ENCODE assay signal across 34 cellular contexts in genomic region chr13:69198706-69199105, GRCh38.
"Had no signal": no experiment of that assay in that cellular context is flagged by ENCODE, and none has a peak within 500 bp of the region (broad histone marks: within the 10 kb centered on the region; RNA-seq: fewer than 3 reads in every experiment).

No MANE protein-coding gene starts in this region.

- H3K36me3 Mint-ChIP-seq: activated CD8-positive, alpha-beta memory T cell treated with anti-CD3 and anti-CD28 coated beads, Interleukin-2, amount 10 ng/mL, durations not matched to agents 7 days and 5 days; activated naive CD8-positive, alpha-beta T cell treated with anti-CD3 and anti-CD28 coated beads for 36 hours had no signal

- H3K36me3 ChIP-seq: brain microvascular endothelial cell, Peyer's patch had no signal

- ATAC-seq: activated CD8-positive, alpha-beta memory T cell treated with anti-CD3 and anti-CD28 coated beads, Interleukin-2, amount 10 ng/mL, durations not matched to agents 7 days and 5 days; PC-3 had no signal

- H3K9me3 Mint-ChIP-seq: activated CD4-positive, alpha-beta memory T cell treated with anti-CD3 and anti-CD28 coated beads, Interleukin-2, amount 10 ng/mL, durations not matched to agents 7 days and 5 days; activated naive CD8-positive, alpha-beta T cell treated with anti-CD3 and anti-CD28 coated beads for 36 hours had no signal

- H3K27ac ChIP-seq: brain microvascular endothelial cell, Peyer's patch, SK-N-MC, VCaP had no signal

- H3K27ac Mint-ChIP-seq: activated B cell treated with CpG ODN at 0.5 μM for 24 hours; activated CD4-positive, alpha-beta memory T cell treated with anti-CD3 and anti-CD28 coated beads, Interleukin-2, amount 10 ng/mL, durations not matched to agents 7 days and 5 days; activated CD8-positive, alpha-beta memory T cell treated with anti-CD3 and anti-CD28 coated beads, Interleukin-2, amount 10 ng/mL, durations not matched to agents 7 days and 5 days; activated naive CD8-positive, alpha-beta T cell treated with anti-CD3 and anti-CD28 coated beads for 36 hours had no signal

- H3K27me3 Mint-ChIP-seq: activated B cell treated with CpG ODN at 0.5 μM for 24 hours; activated CD4-positive, alpha-beta memory T cell treated with anti-CD3 and anti-CD28 coated beads, Interleukin-2, amount 10 ng/mL, durations not matched to agents 7 days and 5 days; activated CD8-positive, alpha-beta memory T cell treated with anti-CD3 and anti-CD28 coated beads, Interleukin-2, amount 10 ng/mL, durations not matched to agents 7 days and 5 days; activated naive CD8-positive, alpha-beta T cell treated with anti-CD3 and anti-CD28 coated beads for 36 hours had no signal

- H3K4me3 Mint-ChIP-seq: activated B cell treated with CpG ODN at 0.5 μM for 24 hours; activated CD4-positive, alpha-beta memory T cell treated with anti-CD3 and anti-CD28 coated beads, Interleukin-2, amount 10 ng/mL, durations not matched to agents 7 days and 5 days; activated CD8-positive, alpha-beta memory T cell treated with anti-CD3 and anti-CD28 coated beads, Interleukin-2, amount 10 ng/mL, durations not matched to agents 7 days and 5 days; activated naive CD8-positive, alpha-beta T cell treated with anti-CD3 and anti-CD28 coated beads for 36 hours had no signal

- H3K9me3 ChIP-seq: Peyer's patch had no signal

- FAIRE-seq: colon had no signal

- H3K4me3 ChIP-seq: Peyer's patch, SK-N-MC had no signal

- H3K27me3 ChIP-seq: brain microvascular endothelial cell, Peyer's patch had no signal

- H3K4me1 Mint-ChIP-seq: activated B cell treated with CpG ODN at 0.5 μM for 24 hours; activated CD4-positive, alpha-beta memory T cell treated with anti-CD3 and anti-CD28 coated beads, Interleukin-2, amount 10 ng/mL, durations not matched to agents 7 days and 5 days; activated CD8-positive, alpha-beta memory T cell treated with anti-CD3 and anti-CD28 coated beads, Interleukin-2, amount 10 ng/mL, durations not matched to agents 7 days and 5 days; activated naive CD8-positive, alpha-beta T cell treated with anti-CD3 and anti-CD28 coated beads for 36 hours had no signal

- DNase-seq: activated B cell treated with CpG ODN at 0.5 μM for 24 hours; activated CD4-positive, alpha-beta memory T cell treated with anti-CD3 and anti-CD28 coated beads, Interleukin-2, amount 10 ng/mL, durations not matched to agents 7 days and 5 days; activated CD4-positive, alpha-beta T cell treated with anti-CD3 and anti-CD28 coated beads for 4 hours; activated CD4-positive, alpha-beta T cell treated with anti-CD3 and anti-CD28 coated beads, Interleukin-2, amount 50 U/mL, for 1 hour; activated CD4-positive, CD25-positive, alpha-beta regulatory T cell treated with anti-CD3 and anti-CD28 coated beads, Interleukin-2, amount 50 U/mL, for 72 hours; activated CD8-positive, alpha-beta memory T cell treated with anti-CD3 and anti-CD28 coated beads for 24 hours; activated CD8-positive, alpha-beta memory T cell treated with anti-CD3 and anti-CD28 coated beads, Interleukin-2, amount 10 ng/mL, durations not matched to agents 7 days and 5 days; activated CD8-positive, alpha-beta memory T cell treated with anti-CD3 and anti-CD28 coated beads, Interleukin-2, amount 50 U/mL, for 48 hours; activated effector memory CD4-positive, alpha-beta T cell treated with Interleukin-2 at 50 U/mL for 16 hours; activated naive CD4-positive, alpha-beta T cell treated with anti-CD3 and anti-CD28 coated beads, Interleukin-2, amount 50 U/mL, for 16 hours; activated naive CD8-positive, alpha-beta T cell treated with anti-CD3 and anti-CD28 coated beads for 36 hours; activated T-cell treated with anti-CD3 and anti-CD28 coated beads, Interleukin-2, amount 50 U/mL, for 48 hours; amniotic stem cell; aorta; brain microvascular endothelial cell; central memory CD4-positive, alpha-beta T cell; NCI-H1105; NCI-H1417 treated with DMSO at 0.1 percent for 48 hours; NCI-H187 treated with DMSO at 0.1 percent for 48 hours; NCI-H2081 treated with DMSO at 0.1 percent for 48 hours; NCI-H226; NCI-H446 treated with DMSO at 0.1 percent for 48 hours; NCI-H69; NK-92 treated with Interleukin-12 subunit alpha and Interleukin-12 subunit beta, amount 100 ng/mL, for 24 hours; PC-3; Peyer's patch; RPMI8226; SW 1271; T-helper 1 cell; T-helper 2 cell; T-helper 9 cell had no signal
